Comparison of ENCODE assay signal across 1 cellular context in the genomic region with DNA sequence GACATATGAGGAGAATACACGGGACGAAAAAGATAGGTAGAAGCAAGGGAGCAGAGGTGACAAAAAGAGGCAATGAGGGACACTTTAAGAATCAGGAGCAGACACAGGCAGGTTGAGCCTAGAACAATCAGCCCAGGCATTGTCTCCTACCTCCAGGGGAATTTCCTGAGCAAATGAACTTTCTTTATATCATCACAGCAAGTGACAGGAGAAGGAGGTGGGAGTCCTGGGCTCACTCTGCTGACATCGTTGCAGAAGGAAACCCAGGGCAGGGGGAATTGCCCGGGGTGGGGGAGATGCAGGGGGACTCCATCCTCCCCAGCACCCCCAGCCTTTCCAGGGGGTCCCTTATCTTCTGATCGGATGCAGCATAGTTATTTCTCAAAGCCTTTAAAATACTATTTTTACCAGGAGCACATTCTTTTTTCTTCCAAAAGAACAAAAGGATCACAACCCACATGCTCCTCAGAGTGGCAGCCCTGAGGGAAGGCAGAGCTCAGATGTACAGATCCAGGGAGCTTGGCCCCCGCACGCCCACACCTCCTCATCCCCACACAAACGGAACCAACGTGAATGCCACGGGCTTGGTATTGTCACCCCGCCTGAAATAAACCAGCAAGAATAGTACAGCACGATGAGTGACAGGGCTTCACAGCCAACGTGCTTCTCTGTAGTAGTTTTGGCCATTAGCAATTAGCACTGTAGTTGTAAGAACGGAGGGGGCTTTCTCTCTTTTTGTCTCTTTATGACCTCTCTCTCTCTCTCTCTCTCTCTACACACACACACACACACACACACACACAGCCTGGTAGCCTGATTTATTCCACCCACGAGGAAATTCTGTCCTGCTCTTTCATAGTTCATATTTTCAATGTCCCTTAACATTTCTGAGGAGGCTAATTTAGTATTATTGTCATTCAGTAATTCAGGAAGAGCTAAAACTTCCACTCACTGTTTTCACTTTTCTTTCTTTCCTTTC.
TF ChIP-seq lines count a peak whose summit lies in the region.

No MANE protein-coding gene starts in this region.

TF ChIP-seq in neural cell, 6 proteins besides CTCF, POLR2A, EP300 and RAD21:
- TF ChIP-seq, protein P1, sequence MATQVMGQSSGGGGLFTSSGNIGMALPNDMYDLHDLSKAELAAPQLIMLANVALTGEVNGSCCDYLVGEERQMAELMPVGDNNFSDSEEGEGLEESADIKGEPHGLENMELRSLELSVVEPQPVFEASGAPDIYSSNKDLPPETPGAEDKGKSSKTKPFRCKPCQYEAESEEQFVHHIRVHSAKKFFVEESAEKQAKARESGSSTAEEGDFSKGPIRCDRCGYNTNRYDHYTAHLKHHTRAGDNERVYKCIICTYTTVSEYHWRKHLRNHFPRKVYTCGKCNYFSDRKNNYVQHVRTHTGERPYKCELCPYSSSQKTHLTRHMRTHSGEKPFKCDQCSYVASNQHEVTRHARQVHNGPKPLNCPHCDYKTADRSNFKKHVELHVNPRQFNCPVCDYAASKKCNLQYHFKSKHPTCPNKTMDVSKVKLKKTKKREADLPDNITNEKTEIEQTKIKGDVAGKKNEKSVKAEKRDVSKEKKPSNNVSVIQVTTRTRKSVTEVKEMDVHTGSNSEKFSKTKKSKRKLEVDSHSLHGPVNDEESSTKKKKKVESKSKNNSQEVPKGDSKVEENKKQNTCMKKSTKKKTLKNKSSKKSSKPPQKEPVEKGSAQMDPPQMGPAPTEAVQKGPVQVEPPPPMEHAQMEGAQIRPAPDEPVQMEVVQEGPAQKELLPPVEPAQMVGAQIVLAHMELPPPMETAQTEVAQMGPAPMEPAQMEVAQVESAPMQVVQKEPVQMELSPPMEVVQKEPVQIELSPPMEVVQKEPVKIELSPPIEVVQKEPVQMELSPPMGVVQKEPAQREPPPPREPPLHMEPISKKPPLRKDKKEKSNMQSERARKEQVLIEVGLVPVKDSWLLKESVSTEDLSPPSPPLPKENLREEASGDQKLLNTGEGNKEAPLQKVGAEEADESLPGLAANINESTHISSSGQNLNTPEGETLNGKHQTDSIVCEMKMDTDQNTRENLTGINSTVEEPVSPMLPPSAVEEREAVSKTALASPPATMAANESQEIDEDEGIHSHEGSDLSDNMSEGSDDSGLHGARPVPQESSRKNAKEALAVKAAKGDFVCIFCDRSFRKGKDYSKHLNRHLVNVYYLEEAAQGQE (IDR thresholded peaks at IDR 0.05; ENCODE audit: borderline replicate concordance): no peak
- TF ChIP-seq POLR2AphosphoS5 (IDR thresholded peaks at IDR 0.05) (no peak), EZH2 (IDR thresholded peaks at IDR 0.05; ENCODE audit: borderline replicate concordance, insufficient read depth, low read length, poor library complexity, severe bottlenecking) (no peak), TAF1 (IDR thresholded peaks at IDR 0.05; ENCODE audit: low read depth) (no peak), MXI1 (conservative IDR thresholded peaks at IDR 0.05; ENCODE audit: poor library complexity, severe bottlenecking) (no peak), SMC3 (conservative IDR thresholded peaks at IDR 0.05; ENCODE audit: poor library complexity) (no peak)
